Comparison of ENCODE assay signal across 32 cellular contexts in genomic region chr12:44223736-44224135, GRCh38.
"Had no signal": no experiment of that assay in that cellular context is flagged by ENCODE, and none has a peak within 500 bp of the region (broad histone marks: within the 10 kb centered on the region; RNA-seq: fewer than 3 reads in every experiment).

No MANE protein-coding gene starts in this region.

- H3K4me3 ChIP-seq: adrenal gland, Peyer's patch had no signal

- H3K4me1 ChIP-seq: Peyer's patch had no signal

- H3K27me3 ChIP-seq: adrenal gland, brain microvascular endothelial cell, Peyer's patch had no signal

- H3K27ac ChIP-seq: adrenal gland, brain microvascular endothelial cell, Peyer's patch, VCaP had no signal

- H3K9me3 ChIP-seq: adrenal gland, Peyer's patch had no signal

- ATAC-seq: activated naive CD4-positive, alpha-beta T cell treated with anti-CD3 and anti-CD28 coated beads, Interleukin-2, amount 50 U/mL, for 72 hours; activated T-cell treated with anti-CD3 and anti-CD28 coated beads, Interleukin-2, amount 50 U/mL, for 4 hours; PC-3 had no signal

- DNase-seq: activated B cell treated with CpG ODN at 0.5 μM for 24 hours; activated CD4-positive, alpha-beta memory T cell treated with anti-CD3 and anti-CD28 coated beads for 36 hours; activated CD4-positive, alpha-beta T cell treated with anti-CD3 and anti-CD28 coated beads for 4 hours; activated CD4-positive, alpha-beta T cell treated with anti-CD3 and anti-CD28 coated beads, Interleukin-2, amount 50 U/mL, for 1 hour; activated CD4-positive, CD25-positive, alpha-beta regulatory T cell treated with anti-CD3 and anti-CD28 coated beads, Interleukin-2, amount 50 U/mL, for 72 hours; activated CD8-positive, alpha-beta memory T cell treated with anti-CD3 and anti-CD28 coated beads, Interleukin-2, amount 50 U/mL, for 4 hours; activated gamma-delta T cell treated with Interleukin-2 at 50 U/mL for 16 hours; activated naive CD4-positive, alpha-beta T cell treated with anti-CD3 and anti-CD28 coated beads for 36 hours; activated T-cell treated with anti-CD3 and anti-CD28 coated beads for 4 hours; activated T-cell treated with anti-CD3 and anti-CD28 coated beads, Interleukin-2, amount 50 U/mL, for 4 hours; brain microvascular endothelial cell; Karpas-422; KBM-7; NCI-H1105; NCI-H1417 treated with DMSO at 0.1 percent for 48 hours; NCI-H187 treated with DMSO at 0.1 percent for 48 hours; NCI-H2081 treated with DMSO at 0.1 percent for 48 hours; NCI-H226; NCI-H510A; NCI-H526; NCI-H748 treated with DMSO at 0.1 percent for 48 hours; NK-92 treated with Interleukin-12 subunit alpha and Interleukin-12 subunit beta, amount 100 ng/mL, for 24 hours; PC-3; Peyer's patch; RPMI8226; SW 1271; T-helper 1 cell; T-helper 2 cell; T-helper 9 cell had no signal

- H3K36me3 ChIP-seq: adrenal gland, brain microvascular endothelial cell, Peyer's patch had no signal
